ENCODE assay signal across 1 cellular context in the genomic region with DNA sequence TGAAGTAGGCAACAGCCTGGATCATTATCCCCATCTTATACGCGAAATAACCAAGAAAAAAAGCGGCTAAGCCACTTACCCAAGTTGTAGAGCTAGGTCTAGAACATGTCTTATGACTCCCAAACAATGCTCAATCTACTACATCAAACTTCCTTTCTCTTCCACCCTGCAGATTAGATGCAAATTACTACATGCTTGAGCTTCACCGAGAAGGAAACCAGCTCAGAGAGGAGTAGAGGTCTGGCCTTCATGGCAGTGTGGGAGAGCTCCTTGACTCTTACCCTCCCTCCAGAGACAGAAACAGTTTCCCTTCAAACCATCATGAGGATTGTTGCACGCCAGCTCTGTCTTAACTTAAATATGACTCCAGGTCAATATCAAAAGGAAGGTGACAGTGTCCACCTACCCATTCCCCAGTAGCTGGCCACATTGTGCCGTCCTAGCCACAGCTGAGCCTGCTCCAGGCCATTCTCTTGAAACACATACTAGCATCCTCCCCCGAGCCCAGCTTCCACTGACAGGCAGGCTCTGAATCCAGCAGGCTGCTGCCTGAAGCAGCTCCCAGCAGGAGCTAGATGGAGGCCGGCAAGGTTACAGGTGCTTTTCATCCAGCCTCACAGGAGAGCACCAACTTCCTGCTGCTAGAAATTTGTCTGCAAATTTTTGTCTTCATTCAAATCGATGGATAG.
TF ChIP-seq lines count a peak whose summit lies in the region.

No MANE protein-coding gene starts in this region.

TF ChIP-seq in HEK293, 187 proteins besides CTCF, POLR2A, EP300 and RAD21 (continued from another document):
- TF ChIP-seq, protein P1, sequence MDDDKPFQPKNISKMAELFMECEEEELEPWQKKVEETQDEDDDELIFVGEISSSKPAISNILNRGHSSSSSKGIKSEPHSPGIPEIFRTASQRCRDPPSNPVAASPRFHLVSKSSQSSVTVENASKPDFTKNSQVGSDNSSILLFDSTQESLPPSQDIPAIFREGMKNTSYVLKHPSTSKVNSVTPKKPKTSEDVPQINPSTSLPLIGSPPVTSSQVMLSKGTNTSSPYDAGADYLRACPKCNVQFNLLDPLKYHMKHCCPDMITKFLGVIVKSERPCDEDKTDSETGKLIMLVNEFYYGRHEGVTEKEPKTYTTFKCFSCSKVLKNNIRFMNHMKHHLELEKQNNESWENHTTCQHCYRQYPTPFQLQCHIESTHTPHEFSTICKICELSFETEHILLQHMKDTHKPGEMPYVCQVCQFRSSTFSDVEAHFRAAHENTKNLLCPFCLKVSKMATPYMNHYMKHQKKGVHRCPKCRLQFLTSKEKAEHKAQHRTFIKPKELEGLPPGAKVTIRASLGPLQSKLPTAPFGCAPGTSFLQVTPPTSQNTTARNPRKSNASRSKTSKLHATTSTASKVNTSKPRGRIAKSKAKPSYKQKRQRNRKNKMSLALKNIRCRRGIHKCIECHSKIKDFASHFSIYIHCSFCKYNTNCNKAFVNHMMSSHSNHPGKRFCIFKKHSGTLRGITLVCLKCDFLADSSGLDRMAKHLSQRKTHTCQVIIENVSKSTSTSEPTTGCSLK (tag by site-specific recombination; IDR thresholded peaks at IDR 0.05), result no peak
- TF ChIP-seq SCRT2 (tag by site-specific recombination; IDR thresholded peaks at IDR 0.05), result 0 out of 2 replicates have a peak, but pooled peaks have one; percentile 20
